ENCODE assay signal across 14 cellular contexts in genomic region chr9:970310-971002, GRCh38. TPM values are rescaled to one million over a fixed set of nuclear protein-coding genes. Genes with fewer than 3 reads are reported as not detected.
DNase-seq lines count a peak whose midpoint lies in the region; ATAC-seq and TF ChIP-seq lines count a peak whose summit lies in the region.
"Had no signal": no experiment of that assay in that cellular context is flagged by ENCODE, and none has a peak within 500 bp of the region (broad histone marks: within the 10 kb centered on the region; RNA-seq: fewer than 3 reads in every experiment).

No MANE protein-coding gene starts in this region.

- POLR2A ChIA-PET in CD8-positive, alpha-beta memory T cell (lab: Charles Lee) = no interaction called here

- DNase-seq in CD8-positive, alpha-beta memory T cell = no peak
- peak; percentile 89 for DNase-seq in endodermal cell
- no peak for DNase-seq in natural killer cell treated with Interleukin-12 subunit alpha and Interleukin-12 subunit beta and Interleukin-15 and Interleukin-18, amount 100 ng/mL, for 72 hours (ENCODE audit: low spot score)
- DNase-seq: NCI-H2029 treated with DMSO at 0.1 percent for 48 hours, occipital lobe had no signal

- peaks cover 63% of the 10 kb centered on the region for H3K27me3 ChIP-seq in CD8-positive, alpha-beta memory T cell (ENCODE audit: insufficient read depth, low read length, poor library complexity, severe bottlenecking)
- peaks cover 98% of the 10 kb centered on the region for H3K27me3 ChIP-seq in HUES48 (ENCODE audit: control insufficient read depth, insufficient read depth, low read length)
- peaks cover 100% of the 10 kb centered on the region for H3K27me3 ChIP-seq in endodermal cell (ENCODE audit: control insufficient read depth, insufficient read depth, low read length, poor library complexity, severe bottlenecking)

- peaks cover 78 to 80% of the 10 kb centered on the region in 2 donors for H3K27me3 Mint-ChIP-seq in CD8-positive, alpha-beta memory T cell
- peaks cover 97% of the 10 kb centered on the region for H3K27me3 Mint-ChIP-seq in endodermal cell (ENCODE audit: insufficient read depth)
- H3K27me3 Mint-ChIP-seq in natural killer cell treated with Interleukin-12 subunit alpha and Interleukin-12 subunit beta and Interleukin-15 and Interleukin-18, amount 100 ng/mL, for 72 hours = peaks cover 57 to 61% of the 10 kb centered on the region in 2 donors

- H3K4me1 ChIP-seq in CD8-positive, alpha-beta memory T cell (ENCODE audit: insufficient read depth, low read length) = peaks cover 4% of the 10 kb centered on the region
- H3K4me1 ChIP-seq in HUES48 (ENCODE audit: control insufficient read depth, insufficient read depth, low read length) (peaks cover 35% of the 10 kb centered on the region; the same call in 1 of the 2 replicates), endodermal cell (ENCODE audit: control insufficient read depth, insufficient read depth, low read length) (peaks cover 19% of the 10 kb centered on the region)

- no peaks in the 10 kb centered on the region for H3K36me3 Mint-ChIP-seq in CD8-positive, alpha-beta memory T cell
- no peaks in the 10 kb centered on the region for H3K36me3 Mint-ChIP-seq in endodermal cell (ENCODE audit: low read depth)
- no peaks in the 10 kb centered on the region for H3K36me3 Mint-ChIP-seq in natural killer cell treated with Interleukin-12 subunit alpha and Interleukin-12 subunit beta and Interleukin-15 and Interleukin-18, amount 100 ng/mL, for 72 hours

- 5 to 6% methylated on average over 15 to 46 of the region's 46 CpGs for WGBS in endodermal cell (ENCODE audit: insufficient coverage in 1 of 2, insufficient read length in 1 of 2), 2 experiments

- H3K4me3 ChIP-seq in CD8-positive, alpha-beta memory T cell (ENCODE audit: low read length) = no peak overlapping the region
- H3K4me3 ChIP-seq in HUES48 (ENCODE audit: low read depth, low read length) (peak overlapping the region; percentile 27; the same call in 1 of the 2 replicates), endodermal cell (ENCODE audit: low read length) (no peak overlapping the region)
- H3K4me3 ChIP-seq: lung had no signal

- no peak for TF ChIP-seq CTCF in endodermal cell (conservative IDR thresholded peaks at IDR 0.05)

- no peak for ATAC-seq in natural killer cell treated with Interleukin-12 subunit alpha and Interleukin-12 subunit beta and Interleukin-15 and Interleukin-18, amount 100 ng/mL, for 72 hours
- no peak for ATAC-seq in GM21526 (IDR thresholded peaks at IDR 0.05; ENCODE audit: low FRiP score, unreplicated experiment)
- ATAC-seq in HG03039 (IDR thresholded peaks at IDR 0.05; ENCODE audit: unreplicated experiment) = no peak
- no peak for ATAC-seq in HG02798 (IDR thresholded peaks at IDR 0.05; ENCODE audit: poor library complexity, unreplicated experiment)
- ATAC-seq: stimulated activated effector memory CD8-positive, alpha-beta T cell treated with anti-CD3 and anti-CD28 coated beads, Interleukin-12 subunit alpha, Interleukin-12 subunit beta, amount 100 ng/mL, for 72 hours had no signal

- H3K9me3 Mint-ChIP-seq in CD8-positive, alpha-beta memory T cell = peaks cover 0 to 10% (median 2%) of the 10 kb centered on the region in 5 donors
- no peaks in the 10 kb centered on the region for H3K9me3 Mint-ChIP-seq in endodermal cell
- no peaks in the 10 kb centered on the region for H3K9me3 Mint-ChIP-seq in natural killer cell treated with Interleukin-12 subunit alpha and Interleukin-12 subunit beta and Interleukin-15 and Interleukin-18, amount 100 ng/mL, for 72 hours
- H3K9me3 Mint-ChIP-seq: stimulated activated effector memory CD8-positive, alpha-beta T cell treated with anti-CD3 and anti-CD28 coated beads, Interleukin-12 subunit alpha, Interleukin-12 subunit beta, amount 100 ng/mL, for 72 hours had no signal

- H3K9ac ChIP-seq in HUES48 (ENCODE audit: low read depth, low read length) = no peak overlapping the region
- no peak overlapping the region for H3K9ac ChIP-seq in endodermal cell (ENCODE audit: extremely low read depth, low read length, poor library complexity, severe bottlenecking)

- no peaks in the 10 kb centered on the region for H3K36me3 ChIP-seq in CD8-positive, alpha-beta memory T cell (ENCODE audit: insufficient read depth, low read length)
- H3K36me3 ChIP-seq in HUES48 (ENCODE audit: control insufficient read depth, insufficient read depth, low read length) (no peaks in the 10 kb centered on the region), endodermal cell (ENCODE audit: control insufficient read depth, insufficient read depth, low read length) (no peaks in the 10 kb centered on the region)
- H3K36me3 ChIP-seq: vagina had no signal

- CTCF ChIA-PET in CD8-positive, alpha-beta memory T cell (lab: Charles Lee) = no interaction called here

- no peak overlapping the region for H3K27ac Mint-ChIP-seq in CD8-positive, alpha-beta memory T cell
- H3K27ac Mint-ChIP-seq in endodermal cell = no peak overlapping the region
- H3K27ac Mint-ChIP-seq in natural killer cell treated with Interleukin-12 subunit alpha and Interleukin-12 subunit beta and Interleukin-15 and Interleukin-18, amount 100 ng/mL, for 72 hours = no peak overlapping the region
- H3K27ac Mint-ChIP-seq: stimulated activated effector memory CD8-positive, alpha-beta T cell treated with anti-CD3 and anti-CD28 coated beads, Interleukin-12 subunit alpha, Interleukin-12 subunit beta, amount 100 ng/mL, for 72 hours had no signal

- H3K9me3 ChIP-seq in CD8-positive, alpha-beta memory T cell (ENCODE audit: low read length) = no peaks in the 10 kb centered on the region
- H3K9me3 ChIP-seq in HUES48 (ENCODE audit: control insufficient read depth, insufficient read depth, low read length) = no peaks in the 10 kb centered on the region
- no peaks in the 10 kb centered on the region for H3K9me3 ChIP-seq in endodermal cell (ENCODE audit: control insufficient read depth, low read length)
- H3K9me3 ChIP-seq: vagina had no signal

- H3K27ac ChIP-seq in CD8-positive, alpha-beta memory T cell (ENCODE audit: low read depth, low read length) = no peak overlapping the region
- H3K27ac ChIP-seq in HUES48 (ENCODE audit: low read depth, low read length) = no peak overlapping the region
- no peak overlapping the region for H3K27ac ChIP-seq in endodermal cell (ENCODE audit: low read depth, low read length)
- H3K27ac ChIP-seq: vagina had no signal

- H3K4me3 Mint-ChIP-seq in CD8-positive, alpha-beta memory T cell = peak overlapping the region in 4 of 7 donors; percentile 8 to 41 (median 24)
- peak overlapping the region; percentile 60 for H3K4me3 Mint-ChIP-seq in endodermal cell
- peak overlapping the region; percentile 17 for H3K4me3 Mint-ChIP-seq in natural killer cell treated with Interleukin-12 subunit alpha and Interleukin-12 subunit beta and Interleukin-15 and Interleukin-18, amount 100 ng/mL, for 72 hours
- H3K4me3 Mint-ChIP-seq: stimulated activated effector memory CD8-positive, alpha-beta T cell treated with anti-CD3 and anti-CD28 coated beads, Interleukin-12 subunit alpha, Interleukin-12 subunit beta, amount 100 ng/mL, for 72 hours had no signal

- H3K4me1 Mint-ChIP-seq in CD8-positive, alpha-beta memory T cell = peaks cover 19 to 26% (median 24%) of the 10 kb centered on the region in 3 donors
- peaks cover 39% of the 10 kb centered on the region for H3K4me1 Mint-ChIP-seq in endodermal cell
- peaks cover 11 to 14% of the 10 kb centered on the region in 2 donors for H3K4me1 Mint-ChIP-seq in natural killer cell treated with Interleukin-12 subunit alpha and Interleukin-12 subunit beta and Interleukin-15 and Interleukin-18, amount 100 ng/mL, for 72 hours (ENCODE audit: low read depth in 2 of 2)

RNA-seq across cellular contexts. Expression of gene DMRT3, which starts 6.0 kb away (rescaled TPM):
- total RNA-seq in CD8-positive, alpha-beta memory T cell = not detected
- polyA plus RNA-seq in CD8-positive, alpha-beta memory T cell = not detected
- total RNA-seq in endodermal cell = not detected
- polyA plus RNA-seq in endodermal cell (2013, experiment 1 of 2) = 0.28 TPM
- 0.25 TPM for polyA plus RNA-seq in endodermal cell (2013, experiment 2 of 2)
- not detected for total RNA-seq in natural killer cell treated with Interleukin-12 subunit alpha and Interleukin-12 subunit beta and Interleukin-15 and Interleukin-18, amount 100 ng/mL, for 72 hours
- total RNA-seq: HT1080, lung, RPMI7951, vagina had no signal
